1 cellular context compared by ENCODE assay signal in genomic region chr17:50098583-50098982, GRCh38.
TF ChIP-seq lines count a peak whose summit lies in the region.

No MANE protein-coding gene starts in this region.

TF ChIP-seq in H1, 55 proteins besides CTCF, POLR2A, EP300 and RAD21:
- TF ChIP-seq JUN (IDR thresholded peaks at IDR 0.05; ENCODE audit: low read depth, low read length) (no peak), TAF7 (optimal IDR thresholded peaks at IDR 0.05; ENCODE audit: borderline replicate concordance, low read depth, low read length) (no peak), CTBP2 (IDR thresholded peaks at IDR 0.05; ENCODE audit: borderline replicate concordance, insufficient read depth, insufficient read length, low read length) (no peak), KDM4A (IDR thresholded peaks at IDR 0.05; ENCODE audit: low read depth, low read length, severe bottlenecking) (no peak), TBP (IDR thresholded peaks at IDR 0.05; ENCODE audit: low read depth, low read length) (no peak), GTF2F1 (IDR thresholded peaks at IDR 0.05; ENCODE audit: borderline replicate concordance, low read depth, low read length) (no peak), MAFK (IDR thresholded peaks at IDR 0.05; ENCODE audit: low read depth, low read length) (no peak), SIRT6 (IDR thresholded peaks at IDR 0.05; ENCODE audit: low read length) (no peak), POLR2AphosphoS5 (IDR thresholded peaks at IDR 0.05; ENCODE audit: low read depth, low read length) (no peak), CEBPB (IDR thresholded peaks at IDR 0.05; ENCODE audit: low read depth, low read length) (no peak), BACH1 (IDR thresholded peaks at IDR 0.05; ENCODE audit: low read length) (no peak), TAF1 (IDR thresholded peaks at IDR 0.05; ENCODE audit: low read depth, low read length) (no peak), NRF1 (IDR thresholded peaks at IDR 0.05; ENCODE audit: low read depth, low read length) (no peak), CHD7 (IDR thresholded peaks at IDR 0.05; ENCODE audit: insufficient replicate concordance, low read length) (no peak)
- TF ChIP-seq, protein P1, sequence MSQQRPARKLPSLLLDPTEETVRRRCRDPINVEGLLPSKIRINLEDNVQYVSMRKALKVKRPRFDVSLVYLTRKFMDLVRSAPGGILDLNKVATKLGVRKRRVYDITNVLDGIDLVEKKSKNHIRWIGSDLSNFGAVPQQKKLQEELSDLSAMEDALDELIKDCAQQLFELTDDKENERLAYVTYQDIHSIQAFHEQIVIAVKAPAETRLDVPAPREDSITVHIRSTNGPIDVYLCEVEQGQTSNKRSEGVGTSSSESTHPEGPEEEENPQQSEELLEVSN (IDR thresholded peaks at IDR 0.05), result no peak
